Comparison of ENCODE assay signal across 17 cellular contexts in genomic region chr10:27481486-27481885, GRCh38.
"Had no signal": no experiment of that assay in that cellular context is flagged by ENCODE, and none has a peak within 500 bp of the region (broad histone marks: within the 10 kb centered on the region; RNA-seq: fewer than 3 reads in every experiment).

No MANE protein-coding gene starts in this region.

- H3K27me3 Mint-ChIP-seq: activated naive CD4-positive, alpha-beta T cell treated with anti-CD3 and anti-CD28 coated beads, Interleukin-2, amount 50 U/mL, for 24 hours; activated T-cell treated with anti-CD3 and anti-CD28 coated beads, Interleukin-2, amount 50 U/mL, for 24 hours; progenitor cell of endocrine pancreas had no signal

- H3K9me3 ChIP-seq: body of pancreas, tibial artery, vagina had no signal

- H3K4me3 ChIP-seq: body of pancreas, tibial artery, vagina had no signal

- H3K36me3 Mint-ChIP-seq: activated CD8-positive, alpha-beta memory T cell treated with anti-CD3 and anti-CD28 coated beads, Interleukin-2, amount 10 ng/mL, durations not matched to agents 7 days and 5 days; activated naive CD4-positive, alpha-beta T cell treated with anti-CD3 and anti-CD28 coated beads, Interleukin-2, amount 50 U/mL, for 24 hours; natural killer cell had no signal

- H3K9me3 Mint-ChIP-seq: activated naive CD4-positive, alpha-beta T cell treated with anti-CD3 and anti-CD28 coated beads, Interleukin-2, amount 50 U/mL, for 24 hours; natural killer cell had no signal

- DNase-seq: activated CD8-positive, alpha-beta memory T cell treated with anti-CD3 and anti-CD28 coated beads, Interleukin-2, amount 10 ng/mL, durations not matched to agents 7 days and 5 days; activated effector memory CD4-positive, alpha-beta T cell treated with Interleukin-2 at 50 U/mL for 16 hours; activated T-cell treated with anti-CD3 and anti-CD28 coated beads, Interleukin-2, amount 50 U/mL, for 24 hours; body of pancreas; cerebellar nuclear complex; dermis blood vessel endothelial cell; glutamatergic neuron; left colon; natural killer cell; occipital lobe; right cardiac atrium; small intestine; tibial artery had no signal

- H3K4me3 Mint-ChIP-seq: activated CD8-positive, alpha-beta memory T cell treated with anti-CD3 and anti-CD28 coated beads, Interleukin-2, amount 10 ng/mL, durations not matched to agents 7 days and 5 days; activated naive CD4-positive, alpha-beta T cell treated with anti-CD3 and anti-CD28 coated beads, Interleukin-2, amount 50 U/mL, for 24 hours; activated T-cell treated with anti-CD3 and anti-CD28 coated beads, Interleukin-2, amount 50 U/mL, for 24 hours; natural killer cell had no signal

- ATAC-seq: activated CD4-positive, CD25-positive, alpha-beta regulatory T cell treated with anti-CD3 and anti-CD28 coated beads, Interleukin-2, amount 50 U/mL, for 24 hours; activated CD8-positive, alpha-beta memory T cell treated with anti-CD3 and anti-CD28 coated beads, Interleukin-2, amount 10 ng/mL, durations not matched to agents 7 days and 5 days; body of pancreas; left colon; natural killer cell; right cardiac atrium had no signal

- H3K27me3 ChIP-seq: body of pancreas, vagina had no signal

- H3K4me1 ChIP-seq: body of pancreas, tibial artery had no signal

- H3K4me1 Mint-ChIP-seq: activated CD8-positive, alpha-beta memory T cell treated with anti-CD3 and anti-CD28 coated beads, Interleukin-2, amount 10 ng/mL, durations not matched to agents 7 days and 5 days; activated naive CD4-positive, alpha-beta T cell treated with anti-CD3 and anti-CD28 coated beads, Interleukin-2, amount 50 U/mL, for 24 hours; natural killer cell had no signal

- H3K36me3 ChIP-seq: tibial artery, vagina had no signal

- H3K27ac ChIP-seq: body of pancreas, tibial artery, vagina had no signal

- H3K27ac Mint-ChIP-seq: activated CD8-positive, alpha-beta memory T cell treated with anti-CD3 and anti-CD28 coated beads, Interleukin-2, amount 10 ng/mL, durations not matched to agents 7 days and 5 days; activated naive CD4-positive, alpha-beta T cell treated with anti-CD3 and anti-CD28 coated beads, Interleukin-2, amount 50 U/mL, for 24 hours; activated T-cell treated with anti-CD3 and anti-CD28 coated beads, Interleukin-2, amount 50 U/mL, for 24 hours; natural killer cell; progenitor cell of endocrine pancreas had no signal
